25 cellular contexts compared by ENCODE assay signal in genomic region chr20:9974324-9974723, GRCh38.
A peak's percentile ranks its signal among the peaks of the same experiment; 100 is the strongest.
DNase-seq lines count a peak whose midpoint lies in the region; ATAC-seq and TF ChIP-seq lines count a peak whose summit lies in the region.
"Had no signal": no experiment of that assay in that cellular context is flagged by ENCODE, and none has a peak within 500 bp of the region (broad histone marks: within the 10 kb centered on the region; RNA-seq: fewer than 3 reads in every experiment).

No MANE protein-coding gene starts in this region.

- H3K9me3 Mint-ChIP-seq in natural killer cell: no peaks in the 10 kb centered on the region
- no peaks in the 10 kb centered on the region for H3K9me3 Mint-ChIP-seq in activated T-cell treated with anti-CD3 and anti-CD28 coated beads, Interleukin-2, amount 50 U/mL, for 4 hours
- H3K9me3 Mint-ChIP-seq: IgD-negative memory B cell; stimulated activated memory B cell treated with anti-CD40 and anti-IgM and Interleukin-4, amounts not matched to agents 10 μg/mL and 1 μg/mL and 100 μg/mL, for 72 hours had no signal

- H3K4me2 ChIP-seq in DND-41 (ENCODE audit: insufficient read depth, low read length) (no peak overlapping the region), smooth muscle cell (no peak overlapping the region)

- WGBS in smooth muscle cell (ENCODE audit: low lambda C conversion rate): 81% methylated on average over 2 of the region's 2 CpGs

- H3K9me3 ChIP-seq in DND-41 (ENCODE audit: insufficient read depth, low read length, severe bottlenecking) (no peaks in the 10 kb centered on the region), smooth muscle cell (replicated peaks; ENCODE audit: low read depth) (no peaks in the 10 kb centered on the region)
- H3K9me3 ChIP-seq: ascending aorta, neutrophil, right atrium auricular region, thoracic aorta had no signal

- H3K27ac ChIP-seq in DND-41 (ENCODE audit: low read length): no peak overlapping the region
- H3K27ac ChIP-seq in smooth muscle cell (ENCODE audit: low read depth): no peak overlapping the region
- H3K27ac ChIP-seq: ascending aorta, neutrophil, right atrium auricular region, thoracic aorta had no signal

- H3K27me3 ChIP-seq in DND-41 (ENCODE audit: insufficient read depth, low read length, poor library complexity) (no peaks in the 10 kb centered on the region), H7 (ENCODE audit: control insufficient read depth, insufficient read depth, low read length) (no peaks in the 10 kb centered on the region), kidney epithelial cell (ENCODE audit: control insufficient read depth, insufficient read depth, low read length) (no peaks in the 10 kb centered on the region), smooth muscle cell (ENCODE audit: low read depth) (peaks cover 5% of the 10 kb centered on the region)
- H3K27me3 ChIP-seq: ascending aorta, right atrium auricular region had no signal

- H3K9ac ChIP-seq in DND-41 (ENCODE audit: low read depth, low read length) (no peak overlapping the region), smooth muscle cell (ENCODE audit: low read depth) (no peak overlapping the region)

- H3K36me3 ChIP-seq in DND-41 (ENCODE audit: insufficient read depth, low read length) (no peaks in the 10 kb centered on the region), H7 (replicated peaks; ENCODE audit: control insufficient read depth, insufficient read depth, low read length) (no peaks in the 10 kb centered on the region), kidney epithelial cell (ENCODE audit: control insufficient read depth, insufficient read depth, low read length) (no peaks in the 10 kb centered on the region), smooth muscle cell (ENCODE audit: low read depth) (no peaks in the 10 kb centered on the region)
- H3K36me3 ChIP-seq: ascending aorta, neutrophil, right atrium auricular region, thoracic aorta had no signal

- intact Hi-C loops in natural killer cell (cut with micrococcal nuclease): loop anchor here (10.0 kb wide), 1 partner anchor 1570 kb away; no protein-coding TSS in a partner anchor

- H2AFZ ChIP-seq in DND-41 (ENCODE audit: low read depth, low read length) (no peak overlapping the region), smooth muscle cell (ENCODE audit: low read depth) (no peak overlapping the region)

- no peak overlapping the region for H3K27ac Mint-ChIP-seq in natural killer cell
- H3K27ac Mint-ChIP-seq: IgD-negative memory B cell; stimulated activated memory B cell treated with anti-CD40 and anti-IgM and Interleukin-4, amounts not matched to agents 10 μg/mL and 1 μg/mL and 100 μg/mL, for 72 hours had no signal

- H3K79me2 ChIP-seq in DND-41 (ENCODE audit: insufficient read depth, low read length) (no peaks in the 10 kb centered on the region), smooth muscle cell (ENCODE audit: low read depth) (no peaks in the 10 kb centered on the region)

- no peaks in the 10 kb centered on the region for H3K4me1 Mint-ChIP-seq in natural killer cell
- no peaks in the 10 kb centered on the region for H3K4me1 Mint-ChIP-seq in activated T-cell treated with anti-CD3 and anti-CD28 coated beads, Interleukin-2, amount 50 U/mL, for 4 hours (ENCODE audit: low read depth)
- H3K4me1 Mint-ChIP-seq: IgD-negative memory B cell; stimulated activated memory B cell treated with anti-CD40 and anti-IgM and Interleukin-4, amounts not matched to agents 10 μg/mL and 1 μg/mL and 100 μg/mL, for 72 hours had no signal

- H3K4me1 ChIP-seq in DND-41 (ENCODE audit: insufficient read depth, low read length): no peaks in the 10 kb centered on the region
- H3K4me1 ChIP-seq in smooth muscle cell (ENCODE audit: low read depth): no peaks in the 10 kb centered on the region
- H3K4me1 ChIP-seq: ascending aorta, right atrium auricular region had no signal

- H4K20me1 ChIP-seq in DND-41 (ENCODE audit: insufficient read depth, low read length) (no peaks in the 10 kb centered on the region), smooth muscle cell (ENCODE audit: low read depth) (no peaks in the 10 kb centered on the region)

- H3K4me3 ChIP-seq in DND-41 (ENCODE audit: low read depth in 1 of 2, low read length in 2 of 2) (no peak overlapping the region), H7 (ENCODE audit: insufficient read depth, low read depth, low read length) (no peak overlapping the region), kidney epithelial cell (ENCODE audit: low read depth, low read length) (no peak overlapping the region), smooth muscle cell (no peak overlapping the region)
- H3K4me3 ChIP-seq: ascending aorta, right atrium auricular region, thoracic aorta had no signal

- peaks cover 15 to 29% of the 10 kb centered on the region in 2 donors for H3K27me3 Mint-ChIP-seq in natural killer cell (ENCODE audit: low read depth in 2 of 2)
- peaks cover 11% of the 10 kb centered on the region for H3K27me3 Mint-ChIP-seq in activated T-cell treated with anti-CD3 and anti-CD28 coated beads, Interleukin-2, amount 50 U/mL, for 4 hours (ENCODE audit: low read depth)
- H3K27me3 Mint-ChIP-seq: stimulated activated memory B cell treated with anti-CD40 and anti-IgM and Interleukin-4, amounts not matched to agents 10 μg/mL and 1 μg/mL and 100 μg/mL, for 72 hours had no signal

- no peaks in the 10 kb centered on the region for H3K36me3 Mint-ChIP-seq in natural killer cell
- no peaks in the 10 kb centered on the region for H3K36me3 Mint-ChIP-seq in activated T-cell treated with anti-CD3 and anti-CD28 coated beads, Interleukin-2, amount 50 U/mL, for 4 hours (ENCODE audit: insufficient read depth)
- H3K36me3 Mint-ChIP-seq: IgD-negative memory B cell; stimulated activated memory B cell treated with anti-CD40 and anti-IgM and Interleukin-4, amounts not matched to agents 10 μg/mL and 1 μg/mL and 100 μg/mL, for 72 hours had no signal

- H3F3A ChIP-seq in smooth muscle cell (ENCODE audit: low read depth): no peaks in the 10 kb centered on the region

- DNase-seq in DND-41: no peak
- peak; percentile 34 for DNase-seq in H7
- peak; percentile 19 for DNase-seq in RKO (ENCODE audit: low spot score)
- DNase-seq in kidney epithelial cell (ENCODE audit: low read depth): no peak
- no peak for DNase-seq in natural killer cell
- DNase-seq in A172 (ENCODE audit: low spot score): no peak
- DNase-seq in activated T-cell treated with anti-CD3 and anti-CD28 coated beads, Interleukin-2, amount 50 U/mL, for 4 hours: no peak
- no peak for DNase-seq in smooth muscle cell (lab: John Stamatoyannopoulos, UW; ENCODE audit: unreplicated experiment)
- DNase-seq: activated CD4-positive, alpha-beta T cell treated with anti-CD3 and anti-CD28 coated beads, Interleukin-2, amount 50 U/mL, for 1 hour; activated naive CD4-positive, alpha-beta T cell treated with Interleukin-2 at 50 U/mL for 16 hours; activated T-cell treated with anti-CD3 and anti-CD28 coated beads for 4 hours; C1 segment of cervical spinal cord; DMS153; left colon; midbrain; NCI-H1092; NCI-H2081 treated with DMSO at 0.1 percent for 48 hours; NCI-H524 treated with DMSO at 0.1 percent for 48 hours; stimulated activated CD4-positive, alpha-beta T cell treated with anti-CD3 and anti-CD28 coated beads, Interleukin-15, amount 100 ng/mL, for 24 hours had no signal

- no peak overlapping the region for H3K4me3 Mint-ChIP-seq in natural killer cell
- H3K4me3 Mint-ChIP-seq in activated T-cell treated with anti-CD3 and anti-CD28 coated beads, Interleukin-2, amount 50 U/mL, for 4 hours: no peak overlapping the region
- H3K4me3 Mint-ChIP-seq: IgD-negative memory B cell; stimulated activated memory B cell treated with anti-CD40 and anti-IgM and Interleukin-4, amounts not matched to agents 10 μg/mL and 1 μg/mL and 100 μg/mL, for 72 hours had no signal

- ATAC-seq in DND-41 (ENCODE audit: insufficient read depth, low read depth): no peak
- no peak for ATAC-seq in natural killer cell
- no peak for ATAC-seq in activated T-cell treated with anti-CD3 and anti-CD28 coated beads, Interleukin-2, amount 50 U/mL, for 4 hours
- ATAC-seq: left colon; stimulated activated memory B cell treated with anti-CD40 and anti-IgM and Interleukin-4, amounts not matched to agents 10 μg/mL and 1 μg/mL and 100 μg/mL, for 72 hours had no signal

- TF ChIP-seq CTCF in DND-41 (IDR thresholded peaks at IDR 0.05; ENCODE audit: borderline replicate concordance, extremely low read depth, low read length, poor library complexity, severe bottlenecking) (peak; percentile 21), kidney epithelial cell (IDR thresholded peaks at IDR 0.05; ENCODE audit: insufficient read depth, low read length, poor library complexity, severe bottlenecking) (peak; percentile 14), natural killer cell (IDR thresholded peaks at IDR 0.05) (no peak), smooth muscle cell (IDR thresholded peaks at IDR 0.05; ENCODE audit: borderline replicate concordance, insufficient read depth, poor library complexity, severe bottlenecking) (no peak)

Comparison
In these comparisons a context has a peak if more than half of its experiments do, and no peak if none do; other contexts are left out.
1. DNase-seq: peak in H7 (single experiment) and RKO (single experiment); none in DND-41 (single experiment), kidney epithelial cell (single experiment), natural killer cell (single experiment), A172 (single experiment), activated T-cell treated with anti-CD3 and anti-CD28 coated beads, Interleukin-2, amount 50 U/mL, for 4 hours (single experiment) and smooth muscle cell (single experiment).
2. CTCF ChIP-seq: peak in DND-41 (single experiment) and kidney epithelial cell (single experiment); none in natural killer cell (single experiment) and smooth muscle cell (single experiment).